Comparison of ENCODE assay signal across 1 cellular context in the genomic region with DNA sequence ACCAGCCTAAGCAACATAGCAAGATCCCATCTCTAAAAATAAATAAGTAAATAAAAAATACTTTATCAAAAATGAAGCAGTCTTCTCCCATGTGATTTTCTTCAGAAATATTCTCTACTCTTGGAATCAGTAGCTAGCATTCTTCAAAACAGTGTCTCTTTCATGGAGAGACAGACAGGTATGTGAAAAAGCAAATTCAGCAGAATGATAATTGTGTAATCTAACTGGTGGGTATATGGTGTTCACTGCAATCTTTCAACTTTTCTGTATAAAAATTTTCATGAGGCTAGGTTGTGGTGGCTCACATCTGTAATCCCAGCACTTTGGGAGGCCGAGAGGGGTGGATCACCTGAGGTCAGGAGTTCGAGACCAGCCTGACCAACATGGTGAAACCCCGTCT.
TF ChIP-seq lines count a peak whose summit lies in the region.

No MANE protein-coding gene starts in this region.

TF ChIP-seq in WTC11, 78 proteins besides CTCF, POLR2A, EP300 and RAD21 (continued from another document):
- TF ChIP-seq, protein P1, sequence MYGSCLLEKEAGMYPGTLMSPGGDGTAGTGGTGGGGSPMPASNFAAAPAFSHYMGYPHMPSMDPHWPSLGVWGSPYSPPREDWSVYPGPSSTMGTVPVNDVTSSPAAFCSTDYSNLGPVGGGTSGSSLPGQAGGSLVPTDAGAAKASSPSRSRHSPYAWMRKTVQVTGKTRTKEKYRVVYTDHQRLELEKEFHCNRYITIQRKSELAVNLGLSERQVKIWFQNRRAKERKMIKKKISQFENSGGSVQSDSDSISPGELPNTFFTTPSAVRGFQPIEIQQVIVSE (CRISPR knock-in tag; IDR thresholded peaks at IDR 0.05; ENCODE audit: borderline replicate concordance): no peak
